ENCODE assay signal across 18 cellular contexts in the genomic region with DNA sequence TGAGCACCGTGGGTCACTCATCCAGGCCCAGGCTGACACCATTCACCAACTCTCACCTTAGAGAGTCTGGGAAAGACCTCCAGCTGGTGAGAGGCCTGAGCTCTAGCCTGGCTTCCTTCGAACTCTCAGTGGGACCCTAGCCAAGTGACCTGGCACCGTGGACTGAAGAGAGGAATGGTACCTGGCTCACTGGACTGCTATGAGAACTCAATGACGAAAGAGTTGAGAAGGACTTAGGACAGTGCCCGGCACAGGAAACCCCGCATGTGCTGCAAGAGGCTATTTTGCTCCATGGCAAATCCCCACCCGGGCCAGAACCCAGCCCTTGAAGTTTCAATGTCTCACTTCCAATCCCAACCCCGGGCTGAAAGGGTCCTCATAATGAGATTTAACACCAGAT. TPM values are rescaled to one million over a fixed set of nuclear protein-coding genes. Genes with fewer than 3 reads are reported as not detected.
"Had no signal": no experiment of that assay in that cellular context is flagged by ENCODE, and none has a peak within 500 bp of the region (broad histone marks: within the 10 kb centered on the region; RNA-seq: fewer than 3 reads in every experiment).

No MANE protein-coding gene starts in this region.

- H3K4me3 ChIP-seq: coronary artery, left ventricle myocardium inferior, lung, mucosa of descending colon, prostate gland, smooth muscle cell had no signal

- H3K4me1 ChIP-seq: left ventricle myocardium inferior, parathyroid adenoma, prostate gland had no signal

- DNase-seq: central memory CD4-positive, alpha-beta T cell; effector CD4-positive, alpha-beta T cell; endodermal cell; foreskin melanocyte; glutamatergic neuron; immature natural killer cell; mucosa of descending colon; natural killer cell; retina; stimulated activated CD4-positive, alpha-beta T cell treated with anti-CD3 and anti-CD28 coated beads, Interleukin-2, amount 100 ng/mL, for 48 hours; stimulated activated naive CD4-positive, alpha-beta T cell treated with Interleukin-2 at 50 U/mL for 16 hours; trophoblast cell had no signal

- H3K4me2 ChIP-seq: smooth muscle cell had no signal

- H3K9ac ChIP-seq: parathyroid adenoma had no signal

- ATAC-seq: natural killer cell had no signal

- H3K79me2 ChIP-seq: parathyroid adenoma had no signal

- H2AFZ ChIP-seq: parathyroid adenoma had no signal

- H3K9me3 ChIP-seq: left ventricle myocardium inferior, mucosa of descending colon, prostate gland had no signal

- H3K27ac Mint-ChIP-seq: endodermal cell, immature natural killer cell, natural killer cell had no signal

- H3K36me3 Mint-ChIP-seq: natural killer cell had no signal

- H3K9me3 Mint-ChIP-seq: endodermal cell, immature natural killer cell, natural killer cell had no signal

- H3K27ac ChIP-seq: coronary artery, left ventricle myocardium inferior, parathyroid adenoma, prostate gland had no signal

- H3K36me3 ChIP-seq: left ventricle myocardium inferior, prostate gland had no signal

- H3K4me1 Mint-ChIP-seq: endodermal cell had no signal

- H3K4me3 Mint-ChIP-seq: endodermal cell, immature natural killer cell, natural killer cell had no signal

RNA-seq across cellular contexts. Expression of a gene that starts 0.6 kb away (rescaled TPM):
- total RNA-seq: smooth muscle cell had no signal
- polyA plus RNA-seq: immature natural killer cell had no signal
